ENCODE assay signal across 1 cellular context in genomic region chr7:87876040-87876758, GRCh38.
TF ChIP-seq lines count a peak whose summit lies in the region.

A gene with protein sequence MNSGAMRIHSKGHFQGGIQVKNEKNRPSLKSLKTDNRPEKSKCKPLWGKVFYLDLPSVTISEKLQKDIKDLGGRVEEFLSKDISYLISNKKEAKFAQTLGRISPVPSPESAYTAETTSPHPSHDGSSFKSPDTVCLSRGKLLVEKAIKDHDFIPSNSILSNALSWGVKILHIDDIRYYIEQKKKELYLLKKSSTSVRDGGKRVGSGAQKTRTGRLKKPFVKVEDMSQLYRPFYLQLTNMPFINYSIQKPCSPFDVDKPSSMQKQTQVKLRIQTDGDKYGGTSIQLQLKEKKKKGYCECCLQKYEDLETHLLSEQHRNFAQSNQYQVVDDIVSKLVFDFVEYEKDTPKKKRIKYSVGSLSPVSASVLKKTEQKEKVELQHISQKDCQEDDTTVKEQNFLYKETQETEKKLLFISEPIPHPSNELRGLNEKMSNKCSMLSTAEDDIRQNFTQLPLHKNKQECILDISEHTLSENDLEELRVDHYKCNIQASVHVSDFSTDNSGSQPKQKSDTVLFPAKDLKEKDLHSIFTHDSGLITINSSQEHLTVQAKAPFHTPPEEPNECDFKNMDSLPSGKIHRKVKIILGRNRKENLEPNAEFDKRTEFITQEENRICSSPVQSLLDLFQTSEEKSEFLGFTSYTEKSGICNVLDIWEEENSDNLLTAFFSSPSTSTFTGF (plus strand): TSS chr7:87876493. CDS start chr7:87876733, 240 bp downstream.
A gene with protein sequence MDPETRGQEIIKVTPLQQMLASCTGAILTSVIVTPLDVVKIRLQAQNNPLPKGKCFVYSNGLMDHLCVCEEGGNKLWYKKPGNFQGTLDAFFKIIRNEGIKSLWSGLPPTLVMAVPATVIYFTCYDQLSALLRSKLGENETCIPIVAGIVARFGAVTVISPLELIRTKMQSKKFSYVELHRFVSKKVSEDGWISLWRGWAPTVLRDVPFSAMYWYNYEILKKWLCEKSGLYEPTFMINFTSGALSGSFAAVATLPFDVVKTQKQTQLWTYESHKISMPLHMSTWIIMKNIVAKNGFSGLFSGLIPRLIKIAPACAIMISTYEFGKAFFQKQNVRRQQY (minus strand): TSS chr7:87876360. CDS start chr7:87858727, 17,633 bp downstream.

TF ChIP-seq in WTC11, 78 proteins besides CTCF, POLR2A, EP300 and RAD21 (continued from another document):
- TF ChIP-seq, protein P1, sequence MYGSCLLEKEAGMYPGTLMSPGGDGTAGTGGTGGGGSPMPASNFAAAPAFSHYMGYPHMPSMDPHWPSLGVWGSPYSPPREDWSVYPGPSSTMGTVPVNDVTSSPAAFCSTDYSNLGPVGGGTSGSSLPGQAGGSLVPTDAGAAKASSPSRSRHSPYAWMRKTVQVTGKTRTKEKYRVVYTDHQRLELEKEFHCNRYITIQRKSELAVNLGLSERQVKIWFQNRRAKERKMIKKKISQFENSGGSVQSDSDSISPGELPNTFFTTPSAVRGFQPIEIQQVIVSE (CRISPR knock-in tag; IDR thresholded peaks at IDR 0.05; ENCODE audit: borderline replicate concordance) = no peak
- TF ChIP-seq ZNF138 (CRISPR knock-in tag; conservative IDR thresholded peaks at IDR 0.05) = no peak
